Comparison of ENCODE assay signal across 24 cellular contexts in the genomic region with DNA sequence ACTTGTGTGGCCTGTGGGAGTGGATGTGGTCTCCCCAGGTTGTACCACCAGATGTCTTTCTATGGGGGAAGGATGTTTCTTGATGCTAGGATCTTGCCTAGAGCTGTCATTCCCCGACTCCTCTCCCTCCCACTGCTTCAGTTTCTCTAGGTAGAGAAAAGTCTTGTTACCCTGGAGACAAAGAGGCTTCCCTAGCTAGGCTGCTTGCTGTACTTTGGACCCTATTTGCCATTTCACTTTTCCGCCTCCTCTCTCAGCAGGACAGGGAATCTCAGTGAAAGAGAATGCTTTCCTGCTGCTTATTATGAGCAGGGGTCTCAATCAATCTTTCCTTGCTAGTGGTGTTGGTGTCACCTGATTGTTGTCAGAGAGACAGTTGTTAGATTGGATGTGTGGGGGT.
DNase-seq lines count a peak whose midpoint lies in the region; ATAC-seq and TF ChIP-seq lines count a peak whose summit lies in the region.
"Had no signal": no experiment of that assay in that cellular context is flagged by ENCODE, and none has a peak within 500 bp of the region (broad histone marks: within the 10 kb centered on the region; RNA-seq: fewer than 3 reads in every experiment).

No MANE protein-coding gene starts in this region.

- H3K79me1 ChIP-seq in mesendoderm (ENCODE audit: low read length): no peaks in the 10 kb centered on the region

- H3K4me3 ChIP-seq in HUES64 (ENCODE audit: low read length): no peak overlapping the region
- H3K4me3 ChIP-seq in mesendoderm (ENCODE audit: low read length): no peak overlapping the region
- H3K4me3 ChIP-seq: left lung, sigmoid colon had no signal

- 0 out of 2 replicates have a peak overlapping the region, but pooled peaks have one; percentile 12 for H3K27ac ChIP-seq in HUES64 (ENCODE audit: low read depth, low read length)
- no peak overlapping the region for H3K27ac ChIP-seq in mesendoderm (ENCODE audit: low read depth, low read length)
- H3K27ac ChIP-seq: left lung, sigmoid colon had no signal

- H4K8ac ChIP-seq in mesendoderm (ENCODE audit: low read depth, low read length): no peak overlapping the region

- H3K27me3 ChIP-seq in HUES64 (ENCODE audit: insufficient read depth, low read length) (no peaks in the 10 kb centered on the region), mesendoderm (ENCODE audit: insufficient read depth, low read length, poor library complexity) (no peaks in the 10 kb centered on the region)
- H3K27me3 ChIP-seq: left lung, sigmoid colon had no signal

- H3K9me3 Mint-ChIP-seq in WTC11: peaks cover 80% of the 10 kb centered on the region
- H3K9me3 Mint-ChIP-seq: dendritic cell treated with granulocyte-macrophage colony-stimulating factor and Interleukin-4, amounts not matched to agents 40 ng/mL and 50 ng/mL, for 4 days had no signal

- H3K4ac ChIP-seq in mesendoderm (ENCODE audit: low read depth, low read length): no peak overlapping the region

- H4K5ac ChIP-seq in mesendoderm (ENCODE audit: low read length): no peak overlapping the region

- H3K9me3 ChIP-seq in HUES64 (ENCODE audit: insufficient read depth, low read depth, low read length): 0 out of 2 replicates have a peak, but pooled peaks cover 4% of the 10 kb centered on the region
- H3K9me3 ChIP-seq: Caco-2, sigmoid colon had no signal

- no peak overlapping the region for H3K27ac Mint-ChIP-seq in WTC11
- H3K27ac Mint-ChIP-seq: dendritic cell treated with granulocyte-macrophage colony-stimulating factor and Interleukin-4, amounts not matched to agents 40 ng/mL and 50 ng/mL, for 4 days; HFFc6; mesothelial cell of epicardium; natural killer cell treated with Interleukin-12 subunit alpha and Interleukin-12 subunit beta and Interleukin-15 and Interleukin-18, amount 100 ng/mL, for 72 hours had no signal

- H2BK120ac ChIP-seq in mesendoderm (ENCODE audit: low read depth, low read length): no peak overlapping the region

- H3K36me3 ChIP-seq in HUES64 (ENCODE audit: insufficient read depth, low read length): no peaks in the 10 kb centered on the region
- H3K36me3 ChIP-seq in mesendoderm (ENCODE audit: control insufficient read depth, insufficient read depth, low read length): no peaks in the 10 kb centered on the region
- H3K36me3 ChIP-seq: left lung, sigmoid colon had no signal

- no peak overlapping the region for H3K23ac ChIP-seq in mesendoderm (ENCODE audit: low read length)

- no peaks in the 10 kb centered on the region for H3K27me3 Mint-ChIP-seq in WTC11 (ENCODE audit: low read depth)
- H3K27me3 Mint-ChIP-seq: dendritic cell treated with granulocyte-macrophage colony-stimulating factor and Interleukin-4, amounts not matched to agents 40 ng/mL and 50 ng/mL, for 4 days; natural killer cell treated with Interleukin-12 subunit alpha and Interleukin-12 subunit beta and Interleukin-15 and Interleukin-18, amount 100 ng/mL, for 72 hours had no signal

- WGBS in HUES64: 70% methylated on average over 2 of the region's 2 CpGs
- WGBS in mesendoderm (ENCODE audit: extremely low coverage, insufficient coverage, low lambda C conversion rate): no CpG with 5 or more reads among the region's 2 CpGs

- H3K56ac ChIP-seq in mesendoderm (ENCODE audit: low read length): no peak overlapping the region

- peaks cover 22% of the 10 kb centered on the region; the same call in 1 of the 2 replicates for H3K4me1 ChIP-seq in HUES64 (ENCODE audit: insufficient read depth, low read length)
- no peaks in the 10 kb centered on the region for H3K4me1 ChIP-seq in mesendoderm (ENCODE audit: control insufficient read depth, low read depth, low read length)
- H3K4me1 ChIP-seq: left lung, sigmoid colon had no signal

- no peak overlapping the region for H2AK5ac ChIP-seq in mesendoderm (ENCODE audit: low read length)

- CTCF ChIA-PET in WTC11 (lab: Charles Lee): no interaction called here

- no peaks in the 10 kb centered on the region for H3K4me1 Mint-ChIP-seq in WTC11
- H3K4me1 Mint-ChIP-seq: mesothelial cell of epicardium had no signal

- H3K18ac ChIP-seq in mesendoderm (ENCODE audit: low read length): no peak overlapping the region

- ATAC-seq in WTC11 (peak; percentile 59), GM19351 (IDR thresholded peaks at IDR 0.05; ENCODE audit: unreplicated experiment) (no peak)
- ATAC-seq: left lung; natural killer cell treated with Interleukin-12 subunit alpha and Interleukin-12 subunit beta and Interleukin-15 and Interleukin-18, amount 100 ng/mL, for 72 hours had no signal

- no peak overlapping the region for H3K9ac ChIP-seq in HUES64 (ENCODE audit: low read depth, low read length)
- H3K9ac ChIP-seq in mesendoderm (ENCODE audit: low read length): no peak overlapping the region

- no peak for DNase-seq in WTC11 (ENCODE audit: low spot score)
- DNase-seq in mesendoderm: peak; percentile 22
- DNase-seq in retina: peak; percentile 30
- DNase-seq in amniotic stem cell (lab: John Stamatoyannopoulos, UW): no peak
- DNase-seq in activated CD4-positive, alpha-beta T cell treated with anti-CD3 and anti-CD28 coated beads for 48 hours: no peak
- DNase-seq: activated CD8-positive, alpha-beta memory T cell treated with anti-CD3 and anti-CD28 coated beads for 24 hours; activated effector memory CD4-positive, alpha-beta T cell treated with anti-CD3 and anti-CD28 coated beads, Interleukin-2, amount 50 U/mL, for 16 hours; C1 segment of cervical spinal cord; DMS79; HFFc6; IMR-90; left lung; NCI-H1930; NCI-H345; posterior cingulate gyrus; sigmoid colon; stimulated activated CD4-positive, alpha-beta T cell treated with anti-CD3 and anti-CD28 coated beads, Interleukin-15, amount 100 ng/mL, for 24 hours; stimulated activated naive CD4-positive, alpha-beta T cell treated with Interleukin-2 at 50 U/mL for 16 hours had no signal

- peaks cover 47% of the 10 kb centered on the region for H3K36me3 Mint-ChIP-seq in WTC11
- H3K36me3 Mint-ChIP-seq: mesothelial cell of epicardium; natural killer cell treated with Interleukin-12 subunit alpha and Interleukin-12 subunit beta and Interleukin-15 and Interleukin-18, amount 100 ng/mL, for 72 hours had no signal

- no peak overlapping the region for H2BK5ac ChIP-seq in mesendoderm (ENCODE audit: low read length)

- no peak overlapping the region for H3K4me2 ChIP-seq in mesendoderm (ENCODE audit: low read length)

- H2BK15ac ChIP-seq in mesendoderm (replicated peaks; ENCODE audit: low read depth): no peak overlapping the region

- no peak for TF ChIP-seq CTCF in WTC11 (IDR thresholded peaks at IDR 0.05)

- POLR2A ChIA-PET in WTC11 (lab: Charles Lee): no interaction called here

- H3K79me2 ChIP-seq in mesendoderm (ENCODE audit: control insufficient read depth, insufficient read depth, low read length): no peaks in the 10 kb centered on the region

- H3K4me3 Mint-ChIP-seq in WTC11: no peak overlapping the region
- H3K4me3 Mint-ChIP-seq: dendritic cell treated with granulocyte-macrophage colony-stimulating factor and Interleukin-4, amounts not matched to agents 40 ng/mL and 50 ng/mL, for 4 days; HFFc6; mesothelial cell of epicardium; natural killer cell treated with Interleukin-12 subunit alpha and Interleukin-12 subunit beta and Interleukin-15 and Interleukin-18, amount 100 ng/mL, for 72 hours had no signal

TF ChIP-seq in WTC11, 78 proteins besides CTCF, POLR2A, EP300 and RAD21:
- TF ChIP-seq NR2C2 (CRISPR knock-in tag; IDR thresholded peaks at IDR 0.05): no peak
- no peak for TF ChIP-seq ZBTB21 (CRISPR knock-in tag; IDR thresholded peaks at IDR 0.05; ENCODE audit: borderline replicate concordance)
- TF ChIP-seq, protein P1, sequence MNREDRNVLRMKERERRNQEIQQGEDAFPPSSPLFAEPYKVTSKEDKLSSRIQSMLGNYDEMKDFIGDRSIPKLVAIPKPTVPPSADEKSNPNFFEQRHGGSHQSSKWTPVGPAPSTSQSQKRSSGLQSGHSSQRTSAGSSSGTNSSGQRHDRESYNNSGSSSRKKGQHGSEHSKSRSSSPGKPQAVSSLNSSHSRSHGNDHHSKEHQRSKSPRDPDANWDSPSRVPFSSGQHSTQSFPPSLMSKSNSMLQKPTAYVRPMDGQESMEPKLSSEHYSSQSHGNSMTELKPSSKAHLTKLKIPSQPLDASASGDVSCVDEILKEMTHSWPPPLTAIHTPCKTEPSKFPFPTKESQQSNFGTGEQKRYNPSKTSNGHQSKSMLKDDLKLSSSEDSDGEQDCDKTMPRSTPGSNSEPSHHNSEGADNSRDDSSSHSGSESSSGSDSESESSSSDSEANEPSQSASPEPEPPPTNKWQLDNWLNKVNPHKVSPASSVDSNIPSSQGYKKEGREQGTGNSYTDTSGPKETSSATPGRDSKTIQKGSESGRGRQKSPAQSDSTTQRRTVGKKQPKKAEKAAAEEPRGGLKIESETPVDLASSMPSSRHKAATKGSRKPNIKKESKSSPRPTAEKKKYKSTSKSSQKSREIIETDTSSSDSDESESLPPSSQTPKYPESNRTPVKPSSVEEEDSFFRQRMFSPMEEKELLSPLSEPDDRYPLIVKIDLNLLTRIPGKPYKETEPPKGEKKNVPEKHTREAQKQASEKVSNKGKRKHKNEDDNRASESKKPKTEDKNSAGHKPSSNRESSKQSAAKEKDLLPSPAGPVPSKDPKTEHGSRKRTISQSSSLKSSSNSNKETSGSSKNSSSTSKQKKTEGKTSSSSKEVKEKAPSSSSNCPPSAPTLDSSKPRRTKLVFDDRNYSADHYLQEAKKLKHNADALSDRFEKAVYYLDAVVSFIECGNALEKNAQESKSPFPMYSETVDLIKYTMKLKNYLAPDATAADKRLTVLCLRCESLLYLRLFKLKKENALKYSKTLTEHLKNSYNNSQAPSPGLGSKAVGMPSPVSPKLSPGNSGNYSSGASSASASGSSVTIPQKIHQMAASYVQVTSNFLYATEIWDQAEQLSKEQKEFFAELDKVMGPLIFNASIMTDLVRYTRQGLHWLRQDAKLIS (CRISPR knock-in tag; IDR thresholded peaks at IDR 0.05; ENCODE audit: borderline replicate concordance): no peak
- TF ChIP-seq ZNF232 (CRISPR knock-in tag; IDR thresholded peaks at IDR 0.05): no peak

Comparison
In these comparisons a context has a peak if more than half of its experiments do, and no peak if none do; other contexts are left out.
1. DNase-seq: peak in mesendoderm (single experiment) and retina (single experiment); none in WTC11 (single experiment), amniotic stem cell (single experiment) and activated CD4-positive, alpha-beta T cell treated with anti-CD3 and anti-CD28 coated beads for 48 hours (single experiment).